In genomic region chr14:66476964-66477363, GRCh38 we compare ENCODE assay signal across 15 cellular contexts. TPM values are rescaled to one million over a fixed set of nuclear protein-coding genes. Genes with fewer than 3 reads are reported as not detected.
DNase-seq lines count a peak whose midpoint lies in the region; TF ChIP-seq lines count a peak whose summit lies in the region.
"Had no signal": no experiment of that assay in that cellular context is flagged by ENCODE, and none has a peak within 500 bp of the region (broad histone marks: within the 10 kb centered on the region; RNA-seq: fewer than 3 reads in every experiment).

No MANE protein-coding gene starts in this region.

- no peak overlapping the region for H3K4me3 ChIP-seq in astrocyte of the spinal cord (ENCODE audit: low read depth, low read length)
- H3K4me3 ChIP-seq: BLaER1 had no signal

- in situ Hi-C loops in Caki2 (cut with HindIII; ENCODE audit: low pct_unique_long_range_greater_than_20kb, low sequenced_read_pairs), result no loop called here
- in situ Hi-C loops in astrocyte of the spinal cord (cut with HindIII; ENCODE audit: low sequenced_read_pairs), result no loop called here
- in situ Hi-C loops in GM13976 (cut with MboI; ENCODE audit: low sequenced_read_pairs, unreplicated experiment), result loop anchor here (25.0 kb wide), 1 partner anchor 660 kb away; no protein-coding TSS in a partner anchor

- DNase-seq in Caki2 (ENCODE audit: low read depth), result peak; percentile 3
- DNase-seq in NCI-H1694 (lab: John Stamatoyannopoulos, UW), result peak; percentile 34
- DNase-seq in astrocyte of the spinal cord (ENCODE audit: low read depth, low spot score), result peak; percentile 19
- DNase-seq in glomerular visceral epithelial cell (ENCODE audit: extremely low spot score), result peak; percentile 33
- no peak for DNase-seq in NCI-H510A (lab: John Stamatoyannopoulos, UW)
- no peak for DNase-seq in NCI-H69 (lab: John Stamatoyannopoulos, UW)
- DNase-seq in NCI-H2227 treated with DMSO at 0.1 percent for 48 hours (lab: John Stamatoyannopoulos, UW), result no peak
- no peak for DNase-seq in GM13976 (ENCODE audit: low spot score)
- DNase-seq: effector CD8-positive, alpha-beta T cell; mesendoderm; NCI-H187 treated with DMSO at 0.1 percent for 48 hours; T1000 had no signal

- TF ChIP-seq CTCF in astrocyte of the spinal cord (IDR thresholded peaks at IDR 0.05; ENCODE audit: low read depth, low read length), result no peak
- TF ChIP-seq CTCF in GM13976 (IDR thresholded peaks at IDR 0.05; ENCODE audit: borderline replicate concordance, control extremely low read depth, extremely low read depth, insufficient read depth, missing control alignments), result no peak

RNA-seq across cellular contexts. Expression of gene CCDC196, which starts 9.2 kb away (rescaled TPM):
- total RNA-seq in Caki2 (2014; rRNA removed; shearing (Covaris generic); ENCODE audit: low replicate concordance), result not detected in 2 replicates
- total RNA-seq: activated CD8-positive, alpha-beta memory T cell treated with anti-CD3 and anti-CD28 coated beads for 36 hours; osteoblast had no signal

RNA-seq across cellular contexts. Expression of gene GPHN, which starts 31.0 kb away (rescaled TPM):
- total RNA-seq in Caki2 (2014; rRNA removed; shearing (Covaris generic); ENCODE audit: low replicate concordance), result 1.3 and 5.7 TPM in 2 replicates

Comparison
In these comparisons a context has a peak if more than half of its experiments do, and no peak if none do; other contexts are left out.
1. DNase-seq: peak in Caki2 (single experiment), NCI-H1694 (single experiment), astrocyte of the spinal cord (single experiment) and glomerular visceral epithelial cell (single experiment); none in NCI-H510A (single experiment), NCI-H69 (single experiment), NCI-H2227 treated with DMSO at 0.1 percent for 48 hours (single experiment) and GM13976 (single experiment).